Comparison of ENCODE assay signal across 10 cellular contexts in the genomic region with DNA sequence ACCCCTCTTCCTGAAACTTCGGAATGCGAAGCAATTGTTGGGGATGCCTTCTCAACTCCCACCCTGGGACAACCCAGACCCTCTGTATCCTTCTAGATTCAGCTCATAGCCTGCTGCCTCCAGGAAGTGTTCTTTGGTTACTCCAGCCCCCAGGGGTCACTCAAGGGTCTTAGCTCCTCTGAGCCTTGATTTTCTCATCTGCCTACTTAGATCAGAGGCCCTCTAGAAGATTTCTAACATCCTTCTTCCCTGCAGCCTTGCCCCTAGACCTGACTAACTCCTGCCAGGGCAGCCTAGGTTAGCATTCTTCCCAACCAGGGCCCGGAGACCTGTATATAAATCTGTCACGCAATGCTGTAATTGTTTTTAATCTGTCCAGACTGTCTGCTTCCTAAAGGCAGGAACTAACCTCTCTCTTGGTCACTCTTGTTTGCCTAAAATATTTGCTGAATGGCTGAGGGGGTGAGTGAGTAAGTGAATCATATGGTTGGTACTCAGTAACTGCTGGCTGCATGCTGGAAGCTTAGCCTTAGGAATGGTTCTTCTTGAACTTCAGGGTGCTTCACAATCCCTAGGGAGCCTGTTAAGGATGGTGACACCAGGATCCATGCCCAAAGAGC. TPM values are rescaled to one million over a fixed set of nuclear protein-coding genes. Genes with fewer than 3 reads are reported as not detected.
DNase-seq lines count a peak whose midpoint lies in the region; ATAC-seq and TF ChIP-seq lines count a peak whose summit lies in the region.
"Had no signal": no experiment of that assay in that cellular context is flagged by ENCODE, and none has a peak within 500 bp of the region (broad histone marks: within the 10 kb centered on the region; RNA-seq: fewer than 3 reads in every experiment).

No MANE protein-coding gene starts in this region.

- intact Hi-C loops in activated CD8-positive, alpha-beta T cell treated with anti-CD3 and anti-CD28 coated beads for 36 hours (cut with micrococcal nuclease), result no loop called here
- intact Hi-C loops in tibial artery (cut with DNase I; ENCODE audit: low total_unique reads), result no loop called here

- POLR2A ChIA-PET in activated CD8-positive, alpha-beta T cell treated with anti-CD3 and anti-CD28 coated beads for 36 hours (lab: Charles Lee), result interaction anchor here (1.1 to 1.5 kb wide), 4 partner anchors 9 to 204 kb away, joined by 3 to 7 read pairs (median 4); no protein-coding TSS in a partner anchor

- CTCF ChIA-PET in activated CD8-positive, alpha-beta T cell treated with anti-CD3 and anti-CD28 coated beads for 36 hours (lab: Charles Lee), result interaction anchor here (1.2 to 2.6 kb wide), 5 partner anchors 9 to 206 kb away, joined by 3 to 15 read pairs (median 11); partner anchors contain the start of gene GALNT10

- H3F3A ChIP-seq in GM23338 (replicated peaks; ENCODE audit: low read depth), result no peaks in the 10 kb centered on the region

- H3K4me1 Mint-ChIP-seq in GM23338, result peaks cover 54% of the 10 kb centered on the region
- peaks cover 63% of the 10 kb centered on the region for H3K4me1 Mint-ChIP-seq in activated CD8-positive, alpha-beta T cell treated with anti-CD3 and anti-CD28 coated beads for 36 hours (ENCODE audit: low read depth)

- H4K20me1 ChIP-seq in GM23338 (replicated peaks; ENCODE audit: insufficient read depth), result no peaks in the 10 kb centered on the region

- no peaks in the 10 kb centered on the region for H3K9me3 Mint-ChIP-seq in GM23338
- no peaks in the 10 kb centered on the region for H3K9me3 Mint-ChIP-seq in activated CD8-positive, alpha-beta T cell treated with anti-CD3 and anti-CD28 coated beads for 36 hours

- DNase-seq in GM23338 (ENCODE audit: low spot score), result peak; percentile 34
- no peak for DNase-seq in activated CD8-positive, alpha-beta T cell treated with anti-CD3 and anti-CD28 coated beads for 36 hours
- peak; percentile 73 to 76 for DNase-seq in foreskin fibroblast
- no peak for DNase-seq in MG63
- DNase-seq in SW 1271 (lab: John Stamatoyannopoulos, UW), result no peak
- no peak for DNase-seq in tibial artery
- DNase-seq: heart left ventricle, retina had no signal

- ATAC-seq in GM23338, result no peak
- ATAC-seq in activated CD8-positive, alpha-beta T cell treated with anti-CD3 and anti-CD28 coated beads for 36 hours, result no peak
- no peak for ATAC-seq in GM18867 (IDR thresholded peaks at IDR 0.05; ENCODE audit: unreplicated experiment)
- ATAC-seq: heart left ventricle had no signal

- no peak overlapping the region; the same call in 1 of the 2 replicates for H3K27ac Mint-ChIP-seq in GM23338
- peak overlapping the region; percentile 83 for H3K27ac Mint-ChIP-seq in activated CD8-positive, alpha-beta T cell treated with anti-CD3 and anti-CD28 coated beads for 36 hours

- TF ChIP-seq CTCF in GM23338 (conservative IDR thresholded peaks at IDR 0.05; ENCODE audit: low read depth in 2 of 2), result peak in 1 of 2 experiments; percentile 44; a peak in 2 of 4 replicates
- TF ChIP-seq CTCF in activated CD8-positive, alpha-beta T cell treated with anti-CD3 and anti-CD28 coated beads for 36 hours (IDR thresholded peaks at IDR 0.05), result no peak
- TF ChIP-seq CTCF in foreskin fibroblast (IDR thresholded peaks at IDR 0.05; ENCODE audit: low read depth, low read length), result no peak
- no peak for TF ChIP-seq CTCF in tibial artery (IDR thresholded peaks at IDR 0.05)

- H3K9me2 ChIP-seq in GM23338 (ENCODE audit: insufficient read depth), result no peaks in the 10 kb centered on the region

- H3K9me3 ChIP-seq in MG63 (no peaks in the 10 kb centered on the region), tibial artery (no peaks in the 10 kb centered on the region)
- H3K9me3 ChIP-seq: heart left ventricle had no signal

- no peaks in the 10 kb centered on the region; the same call in 2 of the 3 replicates for H3K36me3 Mint-ChIP-seq in GM23338 (ENCODE audit: low read depth)
- peaks cover 20% of the 10 kb centered on the region for H3K36me3 Mint-ChIP-seq in activated CD8-positive, alpha-beta T cell treated with anti-CD3 and anti-CD28 coated beads for 36 hours (ENCODE audit: low read depth)

- H3K4me3 Mint-ChIP-seq in GM23338, result no peak overlapping the region
- H3K4me3 Mint-ChIP-seq in activated CD8-positive, alpha-beta T cell treated with anti-CD3 and anti-CD28 coated beads for 36 hours, result peak overlapping the region; percentile 18

- H3K4me2 ChIP-seq in GM23338, result no peak overlapping the region

- H3K27me3 ChIP-seq in ACC112 (ENCODE audit: insufficient read depth, low read length) (no peaks in the 10 kb centered on the region), GM23338 (ENCODE audit: insufficient read depth) (no peaks in the 10 kb centered on the region), MG63 (no peaks in the 10 kb centered on the region), tibial artery (no peaks in the 10 kb centered on the region)
- H3K27me3 ChIP-seq: heart left ventricle had no signal

- H3K36me3 ChIP-seq in ACC112 (ENCODE audit: insufficient read depth, low read length) (no peaks in the 10 kb centered on the region), GM23338 (ENCODE audit: insufficient read depth) (no peaks in the 10 kb centered on the region), MG63 (peaks cover 14% of the 10 kb centered on the region), tibial artery (no peaks in the 10 kb centered on the region)

- H2AFZ ChIP-seq in ACC112 (ENCODE audit: low read length, unreplicated experiment) (no peak overlapping the region), GM23338 (no peak overlapping the region)

- H3K27me3 Mint-ChIP-seq in GM23338 (ENCODE audit: insufficient read depth, low read depth, poor library complexity), result peaks cover 4% of the 10 kb centered on the region
- no peaks in the 10 kb centered on the region for H3K27me3 Mint-ChIP-seq in activated CD8-positive, alpha-beta T cell treated with anti-CD3 and anti-CD28 coated beads for 36 hours

- H3K79me2 ChIP-seq in ACC112 (ENCODE audit: control insufficient read depth, insufficient read depth, low read length, unreplicated experiment), result peaks cover 62% of the 10 kb centered on the region
- H3K79me2 ChIP-seq in GM23338 (replicated peaks; ENCODE audit: insufficient read depth), result peaks cover 11% of the 10 kb centered on the region; the same call in 1 of the 2 replicates

- peak overlapping the region; percentile 32; the same call in 1 of the 2 replicates for H3K4me3 ChIP-seq in ACC112 (ENCODE audit: low read depth, low read length)
- H3K4me3 ChIP-seq in GM23338, result no peak overlapping the region
- no peak overlapping the region for H3K4me3 ChIP-seq in foreskin fibroblast (ENCODE audit: low read depth in 1 of 2, low read length in 2 of 2)
- H3K4me3 ChIP-seq in MG63, result no peak overlapping the region
- no peak overlapping the region for H3K4me3 ChIP-seq in tibial artery
- H3K4me3 ChIP-seq: heart left ventricle had no signal

- H3K27ac ChIP-seq in ACC112 (ENCODE audit: low read depth, low read length), result peak overlapping the region; percentile 81
- no peak overlapping the region for H3K27ac ChIP-seq in GM23338 (ENCODE audit: low read depth)
- H3K27ac ChIP-seq in tibial artery, result no peak overlapping the region

- H3K4me1 ChIP-seq in ACC112 (ENCODE audit: control insufficient read depth, insufficient read depth, low read length, unreplicated experiment), result peaks cover 49% of the 10 kb centered on the region
- H3K4me1 ChIP-seq in GM23338 (ENCODE audit: insufficient read depth), result peaks cover 44% of the 10 kb centered on the region
- peaks cover 0 to 26% (median 14%) of the 10 kb centered on the region in 4 donors for H3K4me1 ChIP-seq in tibial artery

TF ChIP-seq in GM23338, 12 proteins besides CTCF, POLR2A, EP300 and RAD21 (continues in another document):
- no peak for TF ChIP-seq STAT1 (IDR thresholded peaks at IDR 0.05; ENCODE audit: unreplicated experiment)
- TF ChIP-seq ZNF114 (CRISPR knock-in tag; IDR thresholded peaks at IDR 0.05), result no peak
- no peak for TF ChIP-seq NANOG (IDR thresholded peaks at IDR 0.05; ENCODE audit: borderline replicate concordance)
- TF ChIP-seq ETS1 (IDR thresholded peaks at IDR 0.05), result no peak
- TF ChIP-seq CREB1 (CRISPR knock-in tag; IDR thresholded peaks at IDR 0.05; ENCODE audit: low read depth), result no peak
- no peak for TF ChIP-seq JUNB (IDR thresholded peaks at IDR 0.05; ENCODE audit: unreplicated experiment)
- no peak for TF ChIP-seq EZH2 (IDR thresholded peaks at IDR 0.05; ENCODE audit: low read depth, unreplicated experiment)
- no peak for TF ChIP-seq ZNF331 (CRISPR knock-in tag; IDR thresholded peaks at IDR 0.05; ENCODE audit: low read depth)

RNA-seq across cellular contexts. Expression of gene GALNT10, which starts 8.2 kb away (rescaled TPM):
- 9.4 and 12.9 TPM in 2 replicates for total RNA-seq in GM23338 (2014; rRNA removed; shearing (Covaris generic))
- polyA plus RNA-seq in GM23338 (2016; fragmentation: Nextera tagmentation; extraction: Ambion mirVana), result 2.6 and 3.2 TPM in 2 replicates
- 10 to 100 TPM; 12.9 to 15.2 TPM for total RNA-seq in activated CD8-positive, alpha-beta T cell treated with anti-CD3 and anti-CD28 coated beads for 36 hours
- total RNA-seq in MG63 (2014; rRNA removed; shearing (Covaris generic); ENCODE audit: low replicate concordance), result 25.9 and 26.3 TPM in 2 replicates

Comparison
In these comparisons a context has a peak if more than half of its experiments do, and no peak if none do; other contexts are left out.
1. DNase-seq: peak in GM23338 (single experiment) and foreskin fibroblast (2 of 2); none in activated CD8-positive, alpha-beta T cell treated with anti-CD3 and anti-CD28 coated beads for 36 hours (single experiment), MG63 (single experiment), SW 1271 (0 of 2) and tibial artery (0 of 2).